In the genomic region with DNA sequence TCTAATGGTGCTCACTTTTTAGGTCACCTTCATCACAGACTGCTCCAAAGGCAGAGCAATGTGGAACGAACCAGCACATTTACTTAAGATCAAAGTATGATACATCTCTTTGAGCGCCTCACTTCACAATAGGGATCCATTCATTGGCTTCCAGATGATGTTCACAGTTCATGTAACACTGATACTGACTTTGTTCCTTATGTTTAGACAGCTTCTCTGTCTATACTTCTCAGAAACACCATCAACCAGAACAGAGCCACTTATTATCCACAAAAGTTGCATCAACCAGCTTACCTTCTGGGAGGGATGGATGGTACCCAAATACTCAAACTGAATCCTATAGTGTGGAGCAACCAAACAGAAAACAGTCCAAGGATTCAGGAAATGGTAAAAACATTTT, we compare ENCODE assay signal across 13 cellular contexts. TPM values are rescaled to one million over a fixed set of nuclear protein-coding genes. Genes with fewer than 3 reads are reported as not detected.
DNase-seq lines count a peak whose midpoint lies in the region; ATAC-seq, FAIRE-seq and TF ChIP-seq lines count a peak whose summit lies in the region.
"Had no signal": no experiment of that assay in that cellular context is flagged by ENCODE, and none has a peak within 500 bp of the region (broad histone marks: within the 10 kb centered on the region; RNA-seq: fewer than 3 reads in every experiment).

No MANE protein-coding gene starts in this region.

- no peaks in the 10 kb centered on the region; a peak in 1 of 5 replicates for H3K27me3 ChIP-seq in HepG2 (ENCODE audit: control insufficient read depth in 1 of 2, insufficient read depth in 2 of 2, low read length in 2 of 2)
- no peaks in the 10 kb centered on the region for H3K27me3 ChIP-seq in right lobe of liver
- no peaks in the 10 kb centered on the region for H3K27me3 ChIP-seq in H1 (replicated peaks in 1 of 4; ENCODE audit: control insufficient read depth in 3 of 4, extremely low read depth in 1 of 4, insufficient read depth in 3 of 4, low read length in 3 of 4)
- H3K27me3 ChIP-seq in ovary = no peaks in the 10 kb centered on the region
- H3K27me3 ChIP-seq: BLaER1 had no signal

- H3K36me3 ChIP-seq in HepG2 (replicated peaks in 1 of 2; ENCODE audit: control insufficient read depth in 1 of 2, insufficient read depth in 2 of 2, low read length in 2 of 2) = peaks cover 0 to 5% of the 10 kb centered on the region in 2 experiments; a peak in 1 of 5 replicates
- no peaks in the 10 kb centered on the region for H3K36me3 ChIP-seq in right lobe of liver
- H3K36me3 ChIP-seq in H1 (ENCODE audit: control insufficient read depth in 2 of 4, insufficient read depth in 4 of 4, low read length in 3 of 4) = peaks cover 0 to 45% (median 4%) of the 10 kb centered on the region in 4 experiments; a peak in 3 of 8 replicates
- no peaks in the 10 kb centered on the region for H3K36me3 ChIP-seq in ovary

- no peak overlapping the region for H2BK120ac ChIP-seq in H1 (replicated peaks; ENCODE audit: low read depth, low read length)

- H4K91ac ChIP-seq in H1 (replicated peaks; ENCODE audit: insufficient read length, low read length) = no peak overlapping the region

- H2BK15ac ChIP-seq in H1 (ENCODE audit: low read length) = no peak overlapping the region

- TF ChIP-seq EP300 in HepG2 (IDR thresholded peaks at IDR 0.05; ENCODE audit: low read depth in 2 of 2, low read length in 2 of 2) = peak in 1 of 2 experiments; percentile 58; a peak in 1 of 4 replicates
- TF ChIP-seq EP300 in HepG2 (CRISPR knock-in tag; IDR thresholded peaks at IDR 0.05; ENCODE audit: borderline replicate concordance) = peak; percentile 23; the same call in 1 of the 2 replicates
- no peak for TF ChIP-seq EP300 in H1 (IDR thresholded peaks at IDR 0.05; ENCODE audit: borderline replicate concordance in 1 of 2, low read depth in 2 of 2, low read length in 2 of 2)
- TF ChIP-seq EP300 in ovary (IDR thresholded peaks at IDR 0.05) = no peak

- 30% methylated on average over 2 of the region's 2 CpGs for WGBS in HepG2 (ENCODE audit: low lambda C conversion rate)
- 75% methylated on average over 2 of the region's 2 CpGs for WGBS in right lobe of liver (ENCODE audit: insufficient coverage, low coverage, low lambda C conversion rate, missing lambda C conversion rate)
- 97% methylated on average over 2 of the region's 2 CpGs; no CpG with 5 or more reads in 1 of the 2 experiments for WGBS in H1 (ENCODE audit: extremely low coverage in 1 of 2, insufficient coverage in 1 of 2, insufficient read length in 1 of 2, insufficient replicate concordance in 2 of 2, low coverage in 1 of 2, low lambda C conversion rate in 2 of 2, missing lambda C conversion rate in 1 of 2), 2 experiments
- WGBS in ovary, 3 donors = 97 to 99% (median 97%) methylated on average over 2 of the region's 2 CpGs

- ATAC-seq in HepG2 (peak; percentile 55), right lobe of liver (no peak)
- ATAC-seq: GM12878 had no signal

- in situ Hi-C loops in HepG2 (cut with HindIII; ENCODE audit: extremely low pct_ligation_motif_present, low pct_unique_long_range_greater_than_20kb) = no loop called here

- H3K79me1 ChIP-seq in H1 (ENCODE audit: low read depth, low read length) = no peaks in the 10 kb centered on the region; the same call in 1 of the 2 replicates

- POLR2A ChIA-PET in HepG2 (lab: Yijun Ruan, JAX) (no interaction called here), H1 (lab: Charles Lee; ENCODE audit: partially characterized antibody) (interaction anchor here (1.2 to 3.0 kb wide), 2 partner anchors 10 to 82 kb away, joined by 3 to 12 read pairs; no protein-coding TSS in a partner anchor)

- H3K4me2 ChIP-seq in HepG2 (ENCODE audit: low read depth, low read length) = peak overlapping the region; percentile 25
- H3K4me2 ChIP-seq in H1 (ENCODE audit: insufficient read depth in 1 of 2, low read depth in 2 of 2, low read length in 2 of 2) = no peak overlapping the region; a peak in 1 of 4 replicates
- H3K4me2 ChIP-seq: BLaER1 had no signal

- H4K20me1 ChIP-seq in HepG2 (ENCODE audit: insufficient read depth, low read length) (peaks cover 6% of the 10 kb centered on the region; the same call in 1 of the 2 replicates), H1 (replicated peaks in 1 of 2; ENCODE audit: control insufficient read depth in 1 of 2, insufficient read depth in 2 of 2, low read length in 2 of 2) (peaks cover 3 to 8% of the 10 kb centered on the region in 2 experiments)

- H3K56ac ChIP-seq in H1 (replicated peaks; ENCODE audit: insufficient read length, low read depth, low read length) = no peak overlapping the region

- BruUV-seq in HepG2 (replicated peaks; lab: Mats Ljungman, UMichigan) = no TSS peak

- no peak overlapping the region for H2BK20ac ChIP-seq in H1 (ENCODE audit: low read length)

- no peak overlapping the region for H2BK12ac ChIP-seq in H1 (ENCODE audit: low read depth, low read length)

- no peak overlapping the region for H3K4ac ChIP-seq in H1 (replicated peaks; ENCODE audit: insufficient read length, low read depth, low read length)

- no peak overlapping the region for H3K18ac ChIP-seq in H1 (ENCODE audit: extremely low read depth, low read length)

- H3K79me2 ChIP-seq in HepG2 (ENCODE audit: insufficient read depth, low read length) (peaks cover 87% of the 10 kb centered on the region), H1 (ENCODE audit: control insufficient read depth in 1 of 2, insufficient read depth in 2 of 2, low read length in 2 of 2) (peaks cover 26 to 93% of the 10 kb centered on the region in 2 experiments)

- TF ChIP-seq RAD21 in HepG2 (CRISPR knock-in tag; IDR thresholded peaks at IDR 0.05) (no peak), H1 (IDR thresholded peaks at IDR 0.05 in 1 of 2, conservative IDR thresholded peaks at IDR 0.05 in 1 of 2; ENCODE audit: low read depth in 2 of 2, low read length in 2 of 2) (no peak)

- peaks cover 2% of the 10 kb centered on the region; the same call in 1 of the 2 replicates for H3K23me2 ChIP-seq in H1 (ENCODE audit: low read depth, low read length)

- no peak overlapping the region for H4K8ac ChIP-seq in H1 (ENCODE audit: extremely low read depth, insufficient read depth, low read length)

- H3K4me3 ChIP-seq in HepG2 (replicated peaks in 1 of 3; ENCODE audit: insufficient read depth in 1 of 3, low read depth in 2 of 3, low read length in 3 of 3) (no peak overlapping the region), right lobe of liver (no peak overlapping the region), H1 (ENCODE audit: extremely low read depth in 1 of 4, insufficient read depth in 2 of 4, low read depth in 3 of 4, low read length in 4 of 4) (no peak overlapping the region), ovary (no peak overlapping the region)
- H3K4me3 ChIP-seq: BLaER1, GM12878 had no signal

- H3K27ac ChIP-seq in HepG2 (ENCODE audit: extremely low read length, insufficient read depth, low read length) (peak overlapping the region; percentile 18), right lobe of liver (no peak overlapping the region), H1 (ENCODE audit: low read depth, low read length) (no peak overlapping the region), ovary (no peak overlapping the region)
- H3K27ac ChIP-seq: 22Rv1, BLaER1 had no signal

- no peak overlapping the region for H2BK5ac ChIP-seq in H1 (ENCODE audit: low read depth, low read length)

- CTCF ChIA-PET in HepG2 (lab: Yijun Ruan, JAX; ENCODE audit: low intra/inter-chr PET ratio, low total read pairs) = no interaction called here
- CTCF ChIA-PET in H1 (lab: Charles Lee; ENCODE audit: partially characterized antibody) = interaction anchor here (1.0 to 2.0 kb wide), 2 partner anchors 9 to 31 kb away, joined by 3 to 10 read pairs; no protein-coding TSS in a partner anchor

- H3K14ac ChIP-seq in H1 (ENCODE audit: insufficient read length) = no peak overlapping the region

- H3K9me3 ChIP-seq in HepG2 (ENCODE audit: low read length) (no peaks in the 10 kb centered on the region), right lobe of liver (no peaks in the 10 kb centered on the region), H1 (ENCODE audit: insufficient read depth in 2 of 2, low read depth in 1 of 2, low read length in 1 of 2) (no peaks in the 10 kb centered on the region), ovary (no peaks in the 10 kb centered on the region)
- H3K9me3 ChIP-seq: BLaER1 had no signal

- FAIRE-seq in HepG2 (lab: Jason Lieb, UNC) (peak; percentile 78), H1 (lab: Jason Lieb, UNC) (peak; percentile 48)
- FAIRE-seq: GM12878 had no signal

- H3K4me1 ChIP-seq in HepG2 (ENCODE audit: insufficient read depth, low read length) (peaks cover 84% of the 10 kb centered on the region), right lobe of liver (peaks cover 0 to 29% (median 11%) of the 10 kb centered on the region in 4 donors), H1 (replicated peaks in 1 of 4; ENCODE audit: control insufficient read depth in 3 of 4, insufficient read depth in 4 of 4, low read length in 3 of 4) (peaks cover 2 to 11% (median 8%) of the 10 kb centered on the region in 4 experiments; a peak in 5 of 7 replicates), ovary (ENCODE audit: insufficient read depth) (peaks cover 2% of the 10 kb centered on the region)

- no peak overlapping the region for H3K23ac ChIP-seq in H1 (ENCODE audit: insufficient read length)

- H4K5ac ChIP-seq in H1 (ENCODE audit: insufficient read length, low read depth, low read length) = no peak overlapping the region

- no peak for TF ChIP-seq CTCF in HepG2 (CRISPR knock-in tag; IDR thresholded peaks at IDR 0.05)
- TF ChIP-seq CTCF in right lobe of liver (IDR thresholded peaks at IDR 0.05) = no peak
- TF ChIP-seq CTCF in H1 (IDR thresholded peaks at IDR 0.05; ENCODE audit: control extremely low read depth in 1 of 3, insufficient read depth in 1 of 3, low read depth in 1 of 3, low read length in 3 of 3) = no peak
- no peak for TF ChIP-seq CTCF in ovary (IDR thresholded peaks at IDR 0.05)

- no peak overlapping the region for H3K9ac ChIP-seq in HepG2 (ENCODE audit: insufficient read depth, low read depth, low read length)
- no peak overlapping the region for H3K9ac ChIP-seq in H1 (replicated peaks in 1 of 4; ENCODE audit: extremely low read depth in 1 of 4, low read depth in 3 of 4, low read length in 3 of 4)
- H3K9ac ChIP-seq: BLaER1 had no signal

- no peak overlapping the region for H2AFZ ChIP-seq in HepG2 (ENCODE audit: low read length)
- H2AFZ ChIP-seq in H1 (ENCODE audit: low read length) = no peak overlapping the region

- TF ChIP-seq POLR2A in HepG2 (IDR thresholded peaks at IDR 0.05; ENCODE audit: insufficient read depth in 1 of 2, low read depth in 2 of 2, low read length in 2 of 2) = no peak
- no peak for TF ChIP-seq POLR2A in right lobe of liver (IDR thresholded peaks at IDR 0.05)
- no peak for TF ChIP-seq POLR2A in H1 (IDR thresholded peaks at IDR 0.05; ENCODE audit: control extremely low read depth in 1 of 2, low read depth in 2 of 2, low read length in 2 of 2)
- TF ChIP-seq POLR2A in ovary (IDR thresholded peaks at IDR 0.05) = no peak

- intact Hi-C loops in HepG2 (cut with micrococcal nuclease; ENCODE audit: unreplicated experiment) (no loop called here), right lobe of liver (cut with DNase I) (loop anchor here in 1 of 2 donors (10.0 kb wide), 1 partner anchor 80 kb away; the partner anchor contains the start of gene APBA1), ovary (cut with DNase I) (loop anchor here in 1 of 4 donors (5.0 kb wide), 1 partner anchor 83 kb away; the partner anchor contains the start of gene APBA1)

- DNase-seq in HepG2 (ENCODE audit: low spot score) (peak; percentile 78), right lobe of liver (no peak), NAMALWA (ENCODE audit: low spot score) (peak; percentile 2), H1 (ENCODE audit: low read depth in 1 of 2, low spot score in 2 of 2) (no peak), HT-29 (ENCODE audit: low spot score) (no peak), ovary (no peak)
- DNase-seq in activated CD8-positive, alpha-beta memory T cell treated with anti-CD3 and anti-CD28 coated beads, Interleukin-2, amount 50 U/mL, for 4 hours = no peak
- DNase-seq: AML-193, H9, Karpas-422 had no signal

- H2AK5ac ChIP-seq in H1 (ENCODE audit: low read depth, low read length) = no peak overlapping the region

RNA-seq across cellular contexts. Expression of gene PTAR1, which starts 4.6 kb away (rescaled TPM):
- total RNA-seq in HepG2 (2016; rRNA removed; fragmentation: Illumina TruSeq; extraction: Trizol) (42.1 and 58.0 TPM in 2 replicates), right lobe of liver (10 to 100 TPM; 21.5 to 33.3 (median 27.0) TPM), ovary (10 to 100 TPM; 38.5 to 63.0 (median 49.5) TPM)
- total RNA-seq in HepG2 (2016; cell fraction: cytosol; rRNA removed; fragmentation: Illumina TruSeq; extraction: Trizol; ENCODE audit: low read depth) = 11.4 and 11.5 TPM in 2 replicates
- total RNA-seq in HepG2 (2016; cell fraction: insoluble cytoplasmic fraction; rRNA removed; fragmentation: Illumina TruSeq; extraction: Trizol) = 43.2 and 58.9 TPM in 2 replicates
- 18.8 and 19.1 TPM in 2 replicates for total RNA-seq in HepG2 (2016; cell fraction: membrane; rRNA removed; fragmentation: Illumina TruSeq; extraction: Trizol)
- 84.8 and 87.1 TPM in 2 replicates for total RNA-seq in HepG2 (2016; cell fraction: nucleus; rRNA removed; fragmentation: Illumina TruSeq; extraction: Trizol)
- polyA plus RNA-seq in HepG2 (2011; rRNA removed) (19.8 and 26.5 TPM in 2 replicates), H1 (2011; rRNA removed) (15.9 and 19.5 TPM in 2 replicates), ovary (10 to 100 TPM in 1 of 2 donors, 1 to 10 TPM in 1; 9.8 to 19.1 TPM)
- 5.7 and 8.5 TPM in 2 replicates for polyA plus RNA-seq in HepG2 (2011; cell fraction: cytosol; rRNA removed)
- polyA plus RNA-seq in HepG2 (2011; cell fraction: nucleus; rRNA removed) = 47.8 and 47.9 TPM in 2 replicates
- polyA plus RNA-seq in HepG2 (2012) = 24.2 and 28.4 TPM in 2 replicates
- polyA plus RNA-seq in HepG2 (2016; cell fraction: cytosol; fragmentation: Illumina TruSeq; extraction: Trizol; ENCODE audit: low read depth) = 6.5 and 7.0 TPM in 2 replicates
- polyA plus RNA-seq in HepG2 (2016; cell fraction: insoluble cytoplasmic fraction; fragmentation: Illumina TruSeq; extraction: Trizol; ENCODE audit: low read depth) = 15.3 and 19.3 TPM in 2 replicates
- 7.6 and 7.8 TPM in 2 replicates for polyA plus RNA-seq in HepG2 (2016; cell fraction: membrane; fragmentation: Illumina TruSeq; extraction: Trizol; ENCODE audit: low read depth)
- polyA plus RNA-seq in HepG2 (2016; cell fraction: nucleus; fragmentation: Illumina TruSeq; extraction: Trizol; ENCODE audit: insufficient read depth, low read depth) = 41.5 and 44.9 TPM in 2 replicates
- polyA minus RNA-seq in HepG2 (2011; rRNA and poly(A)+ RNA removed; ENCODE audit: low replicate concordance) = 28.0 and 32.7 TPM in 2 replicates
- 30.5 and 36.6 TPM in 2 replicates for polyA minus RNA-seq in HepG2 (2011; cell fraction: cytosol; rRNA and poly(A)+ RNA removed)
- polyA minus RNA-seq in HepG2 (2011; cell fraction: nucleus; rRNA and poly(A)+ RNA removed) = 189 and 200 TPM in 2 replicates
- total RNA-seq in H1 (2021; fragmentation: NEBNext Ultra II Directional; extraction: Animal tissue kit (Norgen Biotek cat#: 25700)) = 75.9 and 84.9 TPM in 2 replicates
- polyA plus RNA-seq in H1 (2011; cell fraction: cytosol; rRNA removed) = 24.9 TPM
- 33.6 TPM for polyA plus RNA-seq in H1 (2011; cell fraction: nucleus; rRNA removed)
- polyA plus RNA-seq in H1 (2012, experiment 1 of 2) = 23.2 to 52.4 TPM (median 34.0 TPM) in 4 replicates
- polyA plus RNA-seq in H1 (2012, experiment 2 of 2) = 4.8 TPM
- 37.9 TPM for polyA plus RNA-seq in H1 (2013, experiment 1 of 2)
- polyA plus RNA-seq in H1 (2013, experiment 2 of 2) = 33.7 TPM
- polyA minus RNA-seq in H1 (2011; rRNA and poly(A)+ RNA removed) = 142 and 180 TPM in 2 replicates
- 70.2 TPM for polyA minus RNA-seq in H1 (2011; cell fraction: cytosol; rRNA and poly(A)+ RNA removed)
- 174 TPM for polyA minus RNA-seq in H1 (2011; cell fraction: nucleus; rRNA and poly(A)+ RNA removed)
- total RNA-seq in HT-29 (2014; rRNA removed; shearing (Covaris generic)) = 19.5 and 32.2 TPM in 2 replicates

Comparison
In these comparisons a context has a peak if more than half of its experiments do, and no peak if none do; other contexts are left out.
1. DNase-seq: peak in HepG2 (single experiment) and NAMALWA (single experiment); none in right lobe of liver (0 of 3), H1 (0 of 2), HT-29 (single experiment), ovary (0 of 5) and activated CD8-positive, alpha-beta memory T cell treated with anti-CD3 and anti-CD28 coated beads, Interleukin-2, amount 50 U/mL, for 4 hours (single experiment).
2. Of the 41 proteins assayed by ChIP-seq in both HepG2 and H1: peak only in HepG2: ASH2L, EP300 and HDAC2; only in H1: none; in both: none; in neither: 38.